In the genomic region with DNA sequence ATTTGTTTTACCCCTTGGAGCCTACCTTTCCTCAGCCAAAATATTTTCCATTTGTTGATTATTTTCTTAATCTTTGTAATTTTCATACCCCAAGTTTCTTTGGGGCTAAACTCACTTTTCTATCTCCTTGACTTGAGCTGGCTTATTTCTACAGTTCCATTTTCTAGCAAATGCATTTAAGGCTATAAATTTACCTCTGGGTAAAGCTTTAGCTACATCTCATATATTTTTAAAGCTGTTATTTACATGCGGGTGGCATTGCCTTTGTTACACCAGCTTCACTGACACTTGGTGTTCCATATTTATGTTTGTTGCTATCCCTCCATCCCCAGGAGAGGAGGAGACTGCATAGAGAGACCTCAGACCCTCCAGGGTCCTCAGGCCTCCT, we compare ENCODE assay signal across 13 cellular contexts.
A peak's percentile ranks its signal among the peaks of the same experiment; 100 is the strongest.
DNase-seq lines count a peak whose midpoint lies in the region; ATAC-seq and TF ChIP-seq lines count a peak whose summit lies in the region.
"Had no signal": no experiment of that assay in that cellular context is flagged by ENCODE, and none has a peak within 500 bp of the region (broad histone marks: within the 10 kb centered on the region; RNA-seq: fewer than 3 reads in every experiment).

No MANE protein-coding gene starts in this region.

- ATAC-seq in activated T-cell treated with anti-CD3 and anti-CD28 coated beads, Interleukin-2, amount 50 U/mL, for 72 hours (replicated peaks in 1 of 2): no peak
- no peak for ATAC-seq in T-cell (replicated peaks in 1 of 4)
- no peak for ATAC-seq in stimulated activated effector memory CD8-positive, alpha-beta T cell treated with anti-CD3 and anti-CD28 coated beads, Interleukin-12 subunit alpha, Interleukin-12 subunit beta, amount 100 ng/mL, for 72 hours

- H3K9ac ChIP-seq in endocrine pancreas (ENCODE audit: control insufficient read depth, insufficient read depth, low read length): no peak overlapping the region

- no peak overlapping the region for H3K27ac Mint-ChIP-seq in activated T-cell treated with anti-CD3 and anti-CD28 coated beads, Interleukin-2, amount 50 U/mL, for 72 hours
- no peak overlapping the region for H3K27ac Mint-ChIP-seq in T-cell
- H3K27ac Mint-ChIP-seq in stimulated activated effector memory CD8-positive, alpha-beta T cell treated with anti-CD3 and anti-CD28 coated beads, Interleukin-12 subunit alpha, Interleukin-12 subunit beta, amount 100 ng/mL, for 72 hours: no peak overlapping the region

- no peak for TF ChIP-seq CTCF in right atrium auricular region (IDR thresholded peaks at IDR 0.05)

- H3K36me3 Mint-ChIP-seq in activated T-cell treated with anti-CD3 and anti-CD28 coated beads, Interleukin-2, amount 50 U/mL, for 72 hours (ENCODE audit: insufficient read depth in 2 of 2): peaks cover 11 to 19% of the 10 kb centered on the region in 2 donors
- H3K36me3 Mint-ChIP-seq in T-cell: peaks cover 12% of the 10 kb centered on the region
- no peaks in the 10 kb centered on the region for H3K36me3 Mint-ChIP-seq in stimulated activated effector memory CD8-positive, alpha-beta T cell treated with anti-CD3 and anti-CD28 coated beads, Interleukin-12 subunit alpha, Interleukin-12 subunit beta, amount 100 ng/mL, for 72 hours

- H3K4me1 ChIP-seq in endocrine pancreas (ENCODE audit: control insufficient read depth, insufficient read depth, low read length) (no peaks in the 10 kb centered on the region), right atrium auricular region (peaks cover 0 to 9% of the 10 kb centered on the region in 2 donors)

- H3K27ac ChIP-seq in right atrium auricular region: no peak overlapping the region
- H3K27ac ChIP-seq: adrenal gland, HL-60 had no signal

- peaks cover 11% of the 10 kb centered on the region for H3K4me1 Mint-ChIP-seq in activated T-cell treated with anti-CD3 and anti-CD28 coated beads, Interleukin-2, amount 50 U/mL, for 72 hours (ENCODE audit: low read depth)
- peaks cover 7 to 14% (median 8%) of the 10 kb centered on the region in 3 donors for H3K4me1 Mint-ChIP-seq in T-cell
- H3K4me1 Mint-ChIP-seq in stimulated activated effector memory CD8-positive, alpha-beta T cell treated with anti-CD3 and anti-CD28 coated beads, Interleukin-12 subunit alpha, Interleukin-12 subunit beta, amount 100 ng/mL, for 72 hours: peaks cover 11% of the 10 kb centered on the region

- no peak for DNase-seq in activated T-cell treated with anti-CD3 and anti-CD28 coated beads, Interleukin-2, amount 50 U/mL, for 72 hours
- no peak for DNase-seq in activated T-cell treated with anti-CD3 and anti-CD28 coated beads, Interleukin-2, amount 50 U/mL, for 48 hours
- no peak for DNase-seq in T-cell
- DNase-seq in stimulated activated effector memory CD8-positive, alpha-beta T cell treated with anti-CD3 and anti-CD28 coated beads, Interleukin-12 subunit alpha, Interleukin-12 subunit beta, amount 100 ng/mL, for 72 hours (ENCODE audit: low spot score in 2 of 2): no peak
- DNase-seq in stimulated activated naive CD4-positive, alpha-beta T cell (lab: John Stamatoyannopoulos, UW): no peak
- no peak for DNase-seq in right atrium auricular region (ENCODE audit: low spot score)
- DNase-seq in activated CD8-positive, alpha-beta memory T cell treated with anti-CD3 and anti-CD28 coated beads, Interleukin-2, amount 50 U/mL, for 4 hours: no peak
- DNase-seq: adrenal gland, occipital lobe had no signal

- H3K9me3 ChIP-seq in endocrine pancreas (ENCODE audit: control insufficient read depth, low read length) (no peaks in the 10 kb centered on the region), right atrium auricular region (peaks cover 0 to 16% of the 10 kb centered on the region in 2 donors)
- H3K9me3 ChIP-seq: adrenal gland, testis had no signal

- CTCF ChIA-PET in T-cell (lab: Charles Lee): no interaction called here

- peaks cover 7 to 12% of the 10 kb centered on the region in 2 donors for H3K9me3 Mint-ChIP-seq in activated T-cell treated with anti-CD3 and anti-CD28 coated beads, Interleukin-2, amount 50 U/mL, for 72 hours
- H3K9me3 Mint-ChIP-seq in T-cell: peaks cover 19 to 24% (median 22%) of the 10 kb centered on the region in 3 donors
- peaks cover 10% of the 10 kb centered on the region for H3K9me3 Mint-ChIP-seq in stimulated activated effector memory CD8-positive, alpha-beta T cell treated with anti-CD3 and anti-CD28 coated beads, Interleukin-12 subunit alpha, Interleukin-12 subunit beta, amount 100 ng/mL, for 72 hours

- H3K4me3 Mint-ChIP-seq in activated T-cell treated with anti-CD3 and anti-CD28 coated beads, Interleukin-2, amount 50 U/mL, for 72 hours: peak overlapping the region; percentile 70 to 77
- peak overlapping the region; percentile 62 to 74 (median 71) for H3K4me3 Mint-ChIP-seq in T-cell
- H3K4me3 Mint-ChIP-seq in stimulated activated effector memory CD8-positive, alpha-beta T cell treated with anti-CD3 and anti-CD28 coated beads, Interleukin-12 subunit alpha, Interleukin-12 subunit beta, amount 100 ng/mL, for 72 hours: peak overlapping the region; percentile 43

- H3K27me3 Mint-ChIP-seq in activated T-cell treated with anti-CD3 and anti-CD28 coated beads, Interleukin-2, amount 50 U/mL, for 72 hours (ENCODE audit: low read depth): peaks cover 44% of the 10 kb centered on the region
- H3K27me3 Mint-ChIP-seq in T-cell: peaks cover 53 to 66% of the 10 kb centered on the region in 2 donors

- H3K27me3 ChIP-seq in endocrine pancreas (ENCODE audit: control insufficient read depth, insufficient read depth, low read length): no peaks in the 10 kb centered on the region
- H3K27me3 ChIP-seq in right atrium auricular region: peaks cover 7 to 9% of the 10 kb centered on the region in 2 donors
- H3K27me3 ChIP-seq: testis had no signal

- H3K36me3 ChIP-seq in endocrine pancreas (ENCODE audit: control insufficient read depth, insufficient read depth, low read length) (no peaks in the 10 kb centered on the region), right atrium auricular region (no peaks in the 10 kb centered on the region)
- H3K36me3 ChIP-seq: adrenal gland had no signal

- POLR2A ChIA-PET in T-cell (lab: Charles Lee): no interaction called here

- H3K4me3 ChIP-seq in endocrine pancreas (ENCODE audit: control insufficient read depth, insufficient read depth, low read length) (peak overlapping the region; percentile 24), right atrium auricular region (no peak overlapping the region)
- H3K4me3 ChIP-seq: lung had no signal
